Comparison of ENCODE assay signal across 18 cellular contexts in the genomic region with DNA sequence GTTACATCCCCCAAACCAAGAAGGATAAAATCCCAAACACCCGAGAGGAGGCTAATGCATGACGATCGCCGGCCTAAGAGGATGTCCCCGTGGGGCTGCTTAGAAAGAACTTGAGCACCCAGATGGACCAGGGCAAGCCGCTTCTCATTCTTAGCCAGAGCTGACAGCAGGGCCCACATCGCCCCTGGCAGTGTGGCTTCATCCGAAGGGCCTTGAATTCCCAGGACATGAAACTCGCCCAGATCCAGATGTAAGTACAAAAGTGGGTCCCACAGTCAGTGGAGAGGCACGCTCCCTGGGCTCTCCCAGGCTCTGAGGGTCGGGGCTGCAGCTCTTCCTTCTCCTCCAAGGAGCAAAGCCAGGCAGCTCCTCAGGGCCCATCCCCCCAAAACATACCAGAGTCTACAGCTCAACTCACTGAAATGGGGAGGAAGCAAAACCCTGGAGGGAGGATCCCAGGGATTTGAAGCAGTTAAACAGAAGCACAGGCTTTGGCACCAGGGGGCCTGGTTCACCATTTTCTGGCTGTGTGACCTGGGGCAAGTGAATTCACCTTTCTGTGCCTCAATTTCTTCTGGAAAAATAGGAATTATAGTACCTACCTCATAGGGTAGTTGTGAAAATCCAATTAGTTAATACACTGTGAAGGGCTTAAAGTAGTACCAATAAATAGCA.
DNase-seq lines count a peak whose midpoint lies in the region; ATAC-seq and TF ChIP-seq lines count a peak whose summit lies in the region.
"Had no signal": no experiment of that assay in that cellular context is flagged by ENCODE, and none has a peak within 500 bp of the region (broad histone marks: within the 10 kb centered on the region; RNA-seq: fewer than 3 reads in every experiment).

No MANE protein-coding gene starts in this region.

- H3K9ac ChIP-seq in iPS-15b (ENCODE audit: low read depth, low read length) = peak overlapping the region; percentile 40
- H3K9ac ChIP-seq: KMS-11 had no signal

- H3K27me3 ChIP-seq in WERI-Rb-1 (ENCODE audit: insufficient read depth, low read depth, severe bottlenecking) (no peaks in the 10 kb centered on the region), iPS-15b (ENCODE audit: control insufficient read depth, insufficient read depth, low read length) (no peaks in the 10 kb centered on the region), stomach (no peaks in the 10 kb centered on the region), upper lobe of right lung (no peaks in the 10 kb centered on the region)

- H3K27ac ChIP-seq in WERI-Rb-1 (peak overlapping the region; percentile 37; the same call in 1 of the 2 replicates), stomach (peak overlapping the region; percentile 28 to 90 (median 53)), upper lobe of right lung (no peak overlapping the region)
- H3K27ac ChIP-seq: 22Rv1, KMS-11 had no signal

- no peak for TF ChIP-seq POLR2A in stomach (IDR thresholded peaks at IDR 0.05)

- H3K4me1 ChIP-seq in iPS-15b (ENCODE audit: control insufficient read depth, insufficient read depth, low read length) (peaks cover 17% of the 10 kb centered on the region), stomach (peaks cover 9 to 90% (median 63%) of the 10 kb centered on the region in 4 donors), upper lobe of right lung (peaks cover 42% of the 10 kb centered on the region)

- intact Hi-C loops in stomach (cut with DNase I; ENCODE audit: low total_unique reads) (no loop called here), upper lobe of right lung (cut with DNase I) (no loop called here)

- ATAC-seq in GM21515 (IDR thresholded peaks at IDR 0.05; ENCODE audit: unreplicated experiment) (no peak), upper lobe of right lung (no peak)
- ATAC-seq: activated naive CD8-positive, alpha-beta T cell treated with anti-CD3 and anti-CD28 coated beads, Interleukin-2, amount 50 U/mL, for 24 hours; GM12878; stimulated activated effector memory CD8-positive, alpha-beta T cell treated with anti-CD3 and anti-CD28 coated beads, Interleukin-12 subunit alpha, Interleukin-12 subunit beta, amount 100 ng/mL, for 72 hours had no signal

- H3K9me3 ChIP-seq in WERI-Rb-1 (ENCODE audit: severe bottlenecking) (no peaks in the 10 kb centered on the region), iPS-15b (ENCODE audit: control insufficient read depth, insufficient read depth, low read length) (no peaks in the 10 kb centered on the region), stomach (no peaks in the 10 kb centered on the region), upper lobe of right lung (no peaks in the 10 kb centered on the region)

- DNase-seq in NCI-H82 (lab: John Stamatoyannopoulos, UW) (peak; percentile 56), NCI-H82 treated with DMSO at 0.1 percent for 48 hours (lab: John Stamatoyannopoulos, UW; ENCODE audit: unreplicated experiment) (no peak), WERI-Rb-1 (peak; percentile 28), stomach (no peak), T-helper 1 cell (no peak), upper lobe of right lung (no peak)
- DNase-seq: activated CD4-positive, alpha-beta T cell treated with anti-CD3 and anti-CD28 coated beads for 4 hours; activated naive CD8-positive, alpha-beta T cell treated with anti-CD3 and anti-CD28 coated beads, Interleukin-2, amount 50 U/mL, for 24 hours; erythroblast; NCI-H1417; NK-92 treated with Interleukin-12 subunit alpha and Interleukin-12 subunit beta, amount 100 ng/mL, for 24 hours had no signal

- no peaks in the 10 kb centered on the region for H3K36me3 ChIP-seq in WERI-Rb-1
- no peaks in the 10 kb centered on the region for H3K36me3 ChIP-seq in iPS-15b (ENCODE audit: control insufficient read depth, insufficient read depth, low read length)
- no peaks in the 10 kb centered on the region for H3K36me3 ChIP-seq in stomach
- H3K36me3 ChIP-seq in upper lobe of right lung = no peaks in the 10 kb centered on the region

- no peak for TF ChIP-seq EP300 in stomach (IDR thresholded peaks at IDR 0.05)

- TF ChIP-seq CTCF in WERI-Rb-1 (IDR thresholded peaks at IDR 0.05; ENCODE audit: low read depth, low read length) (no peak), stomach (IDR thresholded peaks at IDR 0.05) (no peak), upper lobe of right lung (IDR thresholded peaks at IDR 0.05) (no peak)

- H3K4me3 ChIP-seq in WERI-Rb-1 (ENCODE audit: low read depth, low read length) (no peak overlapping the region), iPS-15b (ENCODE audit: low read depth, low read length) (no peak overlapping the region), stomach (no peak overlapping the region), upper lobe of right lung (no peak overlapping the region)
- H3K4me3 ChIP-seq: coronary artery, GM12878 had no signal

- WGBS in stomach, 5 donors = 79 to 88% (median 86%) methylated on average over 11 of the region's 11 CpGs

Comparison
In these comparisons a context has a peak if more than half of its experiments do, and no peak if none do; other contexts are left out.
1. DNase-seq: peak in NCI-H82 (single experiment) and WERI-Rb-1 (single experiment); none in NCI-H82 treated with DMSO at 0.1 percent for 48 hours (single experiment), stomach (single experiment), T-helper 1 cell (0 of 5) and upper lobe of right lung (single experiment).